In genomic region chr7:87877641-87878040, GRCh38 we compare ENCODE assay signal across 8 cellular contexts. TPM values are rescaled to one million over a fixed set of nuclear protein-coding genes. Genes with fewer than 3 reads are reported as not detected.
DNase-seq lines count a peak whose midpoint lies in the region; ATAC-seq, FAIRE-seq and TF ChIP-seq lines count a peak whose summit lies in the region.

No MANE protein-coding gene starts in this region.

- H3K9me3 ChIP-seq in muscle layer of duodenum (ENCODE audit: control insufficient read depth in 1 of 2, low read length in 2 of 2), result no peaks in the 10 kb centered on the region

- no peaks in the 10 kb centered on the region for H3K9me3 Mint-ChIP-seq in IgD-negative memory B cell

- peaks cover 22 to 33% (median 32%) of the 10 kb centered on the region in 3 donors for H3K4me1 Mint-ChIP-seq in IgD-negative memory B cell

- CTCF ChIA-PET in HEK293T (lab: Yijun Ruan, JAX), result no interaction called here

- ATAC-seq in HG02884 (IDR thresholded peaks at IDR 0.05; ENCODE audit: unreplicated experiment), result no peak

- POLR2A ChIA-PET in HEK293T (lab: Yijun Ruan, JAX), result no interaction called here

- FAIRE-seq in bronchial epithelial cell (lab: Jason Lieb, UNC), result no peak

- TF ChIP-seq CTCF in bronchial epithelial cell (IDR thresholded peaks at IDR 0.05; ENCODE audit: insufficient read depth, low read length, severe bottlenecking), result no peak

- H3K36me3 ChIP-seq in ACC112 (ENCODE audit: insufficient read depth, low read length) (peaks cover 6% of the 10 kb centered on the region; the same call in 1 of the 2 replicates), bronchial epithelial cell (ENCODE audit: control insufficient read depth, insufficient read depth, low read length) (no peaks in the 10 kb centered on the region), muscle layer of duodenum (ENCODE audit: control insufficient read depth in 1 of 2, insufficient read depth in 2 of 2, low read length in 2 of 2) (peaks cover 0 to 3% of the 10 kb centered on the region in 2 donors)

- H3K27ac ChIP-seq in ACC112 (ENCODE audit: low read depth, low read length), result peak overlapping the region; percentile 79
- peak overlapping the region; percentile 94 for H3K27ac ChIP-seq in muscle layer of duodenum (ENCODE audit: low read length)

- H3K27ac Mint-ChIP-seq in IgD-negative memory B cell, result peak overlapping the region in 2 of 3 donors; percentile 98

- peaks cover 6% of the 10 kb centered on the region for H3K36me3 Mint-ChIP-seq in IgD-negative memory B cell

- H3K4me1 ChIP-seq in ACC112 (ENCODE audit: control insufficient read depth, insufficient read depth, low read length, unreplicated experiment) (peaks cover 16% of the 10 kb centered on the region), muscle layer of duodenum (ENCODE audit: control insufficient read depth in 1 of 2, insufficient read depth in 2 of 2, low read length in 2 of 2) (peaks cover 0 to 20% of the 10 kb centered on the region in 2 donors)

- H3K27me3 ChIP-seq in ACC112 (ENCODE audit: insufficient read depth, low read length) (no peaks in the 10 kb centered on the region), bronchial epithelial cell (ENCODE audit: control insufficient read depth, insufficient read depth, low read length) (no peaks in the 10 kb centered on the region), muscle layer of duodenum (ENCODE audit: low read depth, low read length) (no peaks in the 10 kb centered on the region)

- H2AFZ ChIP-seq in ACC112 (ENCODE audit: low read length, unreplicated experiment), result peak overlapping the region; percentile 92

- H3K27me3 Mint-ChIP-seq in IgD-negative memory B cell, result no peaks in the 10 kb centered on the region

- DNase-seq in bronchial epithelial cell (ENCODE audit: low read depth) (no peak), HuH-7 (ENCODE audit: low spot score) (no peak), HEK293T (ENCODE audit: extremely low spot score) (no peak), NCI-H748 (lab: John Stamatoyannopoulos, UW; ENCODE audit: unreplicated experiment) (no peak)

- H3K4me3 ChIP-seq in ACC112 (ENCODE audit: low read depth, low read length) (peak overlapping the region; percentile 97), bronchial epithelial cell (ENCODE audit: low read depth, low read length) (peak overlapping the region; percentile 87), muscle layer of duodenum (ENCODE audit: low read depth in 1 of 2, low read length in 2 of 2) (peak overlapping the region; percentile 83 to 87)

- peak overlapping the region; percentile 82 to 99 (median 95) for H3K4me3 Mint-ChIP-seq in IgD-negative memory B cell

- peaks cover 90% of the 10 kb centered on the region for H3K79me2 ChIP-seq in ACC112 (ENCODE audit: control insufficient read depth, insufficient read depth, low read length, unreplicated experiment)

TF ChIP-seq in HEK293T, 16 proteins besides CTCF, POLR2A, EP300 and RAD21:
- TF ChIP-seq L3MBTL2 (conservative IDR thresholded peaks at IDR 0.05) (no peak), BHLHE40 (IDR thresholded peaks at IDR 0.05; ENCODE audit: borderline replicate concordance) (no peak), LEF1 (IDR thresholded peaks at IDR 0.05; ENCODE audit: borderline replicate concordance) (no peak), SUZ12 (IDR thresholded peaks at IDR 0.05) (no peak), ELF4 (IDR thresholded peaks at IDR 0.05) (no peak), FOXA1 (IDR thresholded peaks at IDR 0.05) (no peak), HDGF (IDR thresholded peaks at IDR 0.05; ENCODE audit: borderline replicate concordance) (no peak)
TF ChIP-seq in HEK293T: peak in this region for 0.

RNA-seq across cellular contexts. Expression of gene DBF4, which starts 1.3 kb away (rescaled TPM):
- 24.9 TPM for polyA plus RNA-seq in IgD-negative memory B cell
- 5.8 and 9.7 TPM in 2 replicates for total RNA-seq in bronchial epithelial cell

RNA-seq across cellular contexts. Expression of gene SLC25A40, which starts 1.5 kb away (rescaled TPM):
- 15.7 TPM for polyA plus RNA-seq in IgD-negative memory B cell
- 2.6 and 3.9 TPM in 2 replicates for total RNA-seq in bronchial epithelial cell

RNA-seq across cellular contexts. Expression of gene ADAM22, which starts 56.4 kb away (rescaled TPM):
- polyA plus RNA-seq in IgD-negative memory B cell, result 0.23 TPM
- under 0.01 TPM in 1 of 2 replicates, not detected in the other for total RNA-seq in bronchial epithelial cell
